ENCODE assay signal across 21 cellular contexts in the genomic region with DNA sequence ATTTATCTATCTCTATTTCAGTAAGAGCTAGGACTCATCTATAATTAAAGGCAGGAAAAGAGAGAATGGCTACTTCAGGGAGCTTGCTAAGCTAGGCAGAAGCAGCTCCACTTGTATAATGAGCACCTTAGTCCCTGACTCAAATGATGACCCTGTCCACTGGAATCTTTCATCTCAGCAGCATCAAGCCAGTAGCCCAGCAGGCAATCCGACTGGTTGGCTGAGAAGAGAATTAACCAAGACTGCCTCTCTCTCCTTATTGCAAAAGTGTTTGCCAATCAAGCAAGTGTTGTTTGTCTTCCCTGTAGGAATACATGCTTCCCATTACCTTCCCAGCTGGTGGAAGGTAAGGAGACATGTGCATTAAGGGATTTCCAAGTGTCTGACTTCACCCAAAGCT.
"Had no signal": no experiment of that assay in that cellular context is flagged by ENCODE, and none has a peak within 500 bp of the region (broad histone marks: within the 10 kb centered on the region; RNA-seq: fewer than 3 reads in every experiment).

No MANE protein-coding gene starts in this region.

- H3K36me3 ChIP-seq: esophagus squamous epithelium, spleen, transverse colon had no signal

- H3K27me3 ChIP-seq: testis had no signal

- ATAC-seq: left lobe of liver; mucosa of descending colon; naive thymus-derived CD8-positive, alpha-beta T cell; sciatic nerve; stimulated activated memory B cell treated with anti-CD40 and anti-IgM and Interleukin-4, amounts not matched to agents 10 μg/mL and 1 μg/mL and 100 μg/mL, for 72 hours had no signal

- H3K4me1 ChIP-seq: testis, transverse colon had no signal

- H3K4me3 ChIP-seq: dorsolateral prefrontal cortex, esophagus squamous epithelium, hepatocyte, mucosa of descending colon, spleen, testis, transverse colon had no signal

- H3K9me3 ChIP-seq: esophagus squamous epithelium, mucosa of descending colon, testis, transverse colon had no signal

- H3K27ac ChIP-seq: epithelial cell of prostate, esophagus squamous epithelium, hepatocyte, spleen, testis, transverse colon had no signal

- DNase-seq: cortex of kidney; dorsolateral prefrontal cortex; effector CD8-positive, alpha-beta T cell; esophagus squamous epithelium; foreskin fibroblast; head of caudate nucleus; mammary epithelial cell; mucosa of descending colon; naive thymus-derived CD8-positive, alpha-beta T cell; posterior cingulate gyrus; spleen; stimulated activated CD4-positive, alpha-beta T cell treated with anti-CD3 and anti-CD28 coated beads, Interleukin-15, amount 100 ng/mL, for 24 hours; stimulated activated CD4-positive, alpha-beta T cell treated with anti-CD3 and anti-CD28 coated beads, Interleukin-1b, Interleukin-23, amount 100 ng/mL, for 48 hours; stimulated activated CD4-positive, alpha-beta T cell treated with anti-CD3 and anti-CD28 coated beads, Interleukin-4, amount 100 ng/mL, for 24 hours; testis; transverse colon had no signal
